1 cellular context compared by ENCODE assay signal in the genomic region with DNA sequence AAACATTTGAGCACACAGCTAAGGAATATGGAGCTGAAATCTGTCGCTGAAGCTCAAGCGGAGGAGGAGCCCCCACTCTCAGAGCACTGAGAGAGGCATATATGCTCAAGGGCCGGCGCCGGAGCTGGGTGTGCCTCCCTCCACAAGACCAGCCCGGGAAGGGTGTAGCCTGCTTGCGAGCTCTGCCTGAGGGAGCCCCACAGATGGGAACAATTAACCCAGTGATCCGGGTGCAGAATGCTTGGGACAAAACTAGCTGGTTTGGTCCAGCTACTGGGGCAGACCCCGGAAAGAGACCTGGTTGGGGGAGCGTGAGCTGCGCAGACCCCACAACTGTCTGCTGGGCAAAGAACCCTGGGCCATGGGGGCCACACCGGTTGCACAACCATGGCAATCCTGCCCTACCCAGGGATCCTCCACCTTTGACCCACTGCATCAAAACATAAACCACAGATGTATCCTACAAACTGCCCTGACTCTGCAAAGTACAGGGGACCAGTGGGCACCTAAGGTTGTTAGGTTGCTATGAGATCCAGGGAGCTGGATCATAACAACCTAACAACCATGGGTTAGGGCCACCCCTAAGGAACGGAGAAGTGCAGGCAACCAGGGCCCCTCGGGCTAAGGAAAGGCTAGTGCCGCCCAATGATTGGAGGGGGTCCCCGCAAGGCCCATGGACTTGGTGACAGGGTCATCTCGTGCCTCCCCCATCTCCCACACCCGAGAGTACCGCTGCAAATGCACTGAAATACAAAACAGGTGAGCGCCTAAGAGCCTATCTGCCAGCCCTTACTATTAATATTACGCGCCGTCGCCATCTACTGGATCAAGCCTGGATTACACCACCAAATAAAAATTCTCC.
TF ChIP-seq lines count a peak whose summit lies in the region.

No MANE protein-coding gene starts in this region.

TF ChIP-seq in HepG2, 621 proteins besides CTCF, POLR2A, EP300 and RAD21 (continued from another document and continues in another):
- TF ChIP-seq ZNF318 (CRISPR knock-in tag; IDR thresholded peaks at IDR 0.05) (no peak), ZNF652 (CRISPR knock-in tag; IDR thresholded peaks at IDR 0.05; ENCODE audit: borderline replicate concordance, low read depth) (no peak), ELF4 (CRISPR knock-in tag; IDR thresholded peaks at IDR 0.05; ENCODE audit: borderline replicate concordance) (no peak), ZNF382 (CRISPR knock-in tag; IDR thresholded peaks at IDR 0.05; ENCODE audit: borderline replicate concordance) (no peak), ZNF577 (CRISPR knock-in tag; IDR thresholded peaks at IDR 0.05; ENCODE audit: borderline replicate concordance, low read depth) (no peak), SIX1 (CRISPR knock-in tag; IDR thresholded peaks at IDR 0.05; ENCODE audit: borderline replicate concordance) (peak; percentile 29; the same call in 1 of the 2 replicates), PHB2 (IDR thresholded peaks at IDR 0.05; ENCODE audit: partially characterized antibody) (no peak), ZNF670 (CRISPR knock-in tag; IDR thresholded peaks at IDR 0.05; ENCODE audit: borderline replicate concordance) (no peak), ZNF557 (CRISPR knock-in tag; IDR thresholded peaks at IDR 0.05) (no peak), NBN (conservative IDR thresholded peaks at IDR 0.05) (no peak), SKI (IDR thresholded peaks at IDR 0.05; ENCODE audit: partially characterized antibody) (no peak), RBFOX2 (IDR thresholded peaks at IDR 0.05; ENCODE audit: low read depth, low read length) (no peak), ZNF274 (CRISPR knock-in tag; IDR thresholded peaks at IDR 0.05) (no peak), ZBTB2 (CRISPR knock-in tag; IDR thresholded peaks at IDR 0.05; ENCODE audit: low read depth) (no peak), SMARCE1 (IDR thresholded peaks at IDR 0.05; ENCODE audit: borderline replicate concordance) (no peak), ZNF44 (CRISPR knock-in tag; IDR thresholded peaks at IDR 0.05) (0 out of 2 replicates have a peak, but pooled peaks have one; percentile 44), PRDM4 (CRISPR knock-in tag; IDR thresholded peaks at IDR 0.05; ENCODE audit: borderline replicate concordance) (no peak), GPN1 (CRISPR knock-in tag; IDR thresholded peaks at IDR 0.05; ENCODE audit: borderline replicate concordance) (no peak), DNMT1 (CRISPR knock-in tag; IDR thresholded peaks at IDR 0.05) (no peak), HNRNPL (IDR thresholded peaks at IDR 0.05; ENCODE audit: low read depth, low read length) (no peak)
- TF ChIP-seq, protein P1, sequence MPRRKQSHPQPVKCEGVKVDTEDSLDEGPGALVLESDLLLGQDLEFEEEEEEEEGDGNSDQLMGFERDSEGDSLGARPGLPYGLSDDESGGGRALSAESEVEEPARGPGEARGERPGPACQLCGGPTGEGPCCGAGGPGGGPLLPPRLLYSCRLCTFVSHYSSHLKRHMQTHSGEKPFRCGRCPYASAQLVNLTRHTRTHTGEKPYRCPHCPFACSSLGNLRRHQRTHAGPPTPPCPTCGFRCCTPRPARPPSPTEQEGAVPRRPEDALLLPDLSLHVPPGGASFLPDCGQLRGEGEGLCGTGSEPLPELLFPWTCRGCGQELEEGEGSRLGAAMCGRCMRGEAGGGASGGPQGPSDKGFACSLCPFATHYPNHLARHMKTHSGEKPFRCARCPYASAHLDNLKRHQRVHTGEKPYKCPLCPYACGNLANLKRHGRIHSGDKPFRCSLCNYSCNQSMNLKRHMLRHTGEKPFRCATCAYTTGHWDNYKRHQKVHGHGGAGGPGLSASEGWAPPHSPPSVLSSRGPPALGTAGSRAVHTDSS (CRISPR knock-in tag; conservative IDR thresholded peaks at IDR 0.05): no peak
- TF ChIP-seq, protein P2, sequence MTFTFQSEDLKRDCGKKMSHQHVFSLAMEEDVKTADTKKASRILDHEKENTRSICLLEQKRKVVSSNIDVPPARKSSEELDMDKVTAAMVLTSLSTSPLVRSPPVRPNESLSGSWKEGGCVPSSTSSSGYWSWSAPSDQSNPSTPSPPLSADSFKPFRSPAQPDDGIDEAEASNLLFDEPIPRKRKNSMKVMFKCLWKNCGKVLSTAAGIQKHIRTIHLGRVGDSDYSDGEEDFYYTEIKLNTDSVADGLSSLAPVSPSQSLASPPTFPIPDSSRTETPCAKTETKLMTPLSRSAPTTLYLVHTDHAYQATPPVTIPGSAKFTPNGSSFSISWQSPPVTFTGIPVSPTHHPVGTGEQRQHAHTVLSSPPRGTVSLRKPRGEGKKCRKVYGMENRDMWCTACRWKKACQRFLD (CRISPR knock-in tag; IDR thresholded peaks at IDR 0.05; ENCODE audit: borderline replicate concordance): no peak
- TF ChIP-seq, protein P3, sequence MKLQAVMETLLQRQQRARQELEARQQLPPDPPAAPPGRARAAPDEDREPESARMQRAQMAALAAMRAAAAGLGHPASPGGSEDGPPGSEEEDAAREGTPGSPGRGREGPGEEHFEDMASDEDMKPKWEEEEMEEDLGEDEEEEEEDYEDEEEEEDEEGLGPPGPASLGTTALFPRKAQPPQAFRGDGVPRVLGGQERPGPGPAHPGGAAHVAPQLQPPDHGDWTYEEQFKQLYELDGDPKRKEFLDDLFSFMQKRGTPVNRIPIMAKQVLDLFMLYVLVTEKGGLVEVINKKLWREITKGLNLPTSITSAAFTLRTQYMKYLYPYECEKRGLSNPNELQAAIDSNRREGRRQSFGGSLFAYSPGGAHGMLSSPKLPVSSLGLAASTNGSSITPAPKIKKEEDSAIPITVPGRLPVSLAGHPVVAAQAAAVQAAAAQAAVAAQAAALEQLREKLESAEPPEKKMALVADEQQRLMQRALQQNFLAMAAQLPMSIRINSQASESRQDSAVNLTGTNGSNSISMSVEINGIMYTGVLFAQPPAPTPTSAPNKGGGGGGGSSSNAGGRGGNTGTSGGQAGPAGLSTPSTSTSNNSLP (IDR thresholded peaks at IDR 0.05; ENCODE audit: low read depth, low read length): peak; percentile 99
- TF ChIP-seq, protein P4, sequence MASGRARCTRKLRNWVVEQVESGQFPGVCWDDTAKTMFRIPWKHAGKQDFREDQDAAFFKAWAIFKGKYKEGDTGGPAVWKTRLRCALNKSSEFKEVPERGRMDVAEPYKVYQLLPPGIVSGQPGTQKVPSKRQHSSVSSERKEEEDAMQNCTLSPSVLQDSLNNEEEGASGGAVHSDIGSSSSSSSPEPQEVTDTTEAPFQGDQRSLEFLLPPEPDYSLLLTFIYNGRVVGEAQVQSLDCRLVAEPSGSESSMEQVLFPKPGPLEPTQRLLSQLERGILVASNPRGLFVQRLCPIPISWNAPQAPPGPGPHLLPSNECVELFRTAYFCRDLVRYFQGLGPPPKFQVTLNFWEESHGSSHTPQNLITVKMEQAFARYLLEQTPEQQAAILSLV (CRISPR knock-in tag; IDR thresholded peaks at IDR 0.05; ENCODE audit: borderline replicate concordance): peak; percentile 56; the same call in 1 of the 2 replicates
- TF ChIP-seq, protein P5, sequence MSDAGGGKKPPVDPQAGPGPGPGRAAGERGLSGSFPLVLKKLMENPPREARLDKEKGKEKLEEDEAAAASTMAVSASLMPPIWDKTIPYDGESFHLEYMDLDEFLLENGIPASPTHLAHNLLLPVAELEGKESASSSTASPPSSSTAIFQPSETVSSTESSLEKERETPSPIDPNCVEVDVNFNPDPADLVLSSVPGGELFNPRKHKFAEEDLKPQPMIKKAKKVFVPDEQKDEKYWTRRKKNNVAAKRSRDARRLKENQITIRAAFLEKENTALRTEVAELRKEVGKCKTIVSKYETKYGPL (CRISPR knock-in tag; IDR thresholded peaks at IDR 0.05): no peak
- TF ChIP-seq, protein P6, sequence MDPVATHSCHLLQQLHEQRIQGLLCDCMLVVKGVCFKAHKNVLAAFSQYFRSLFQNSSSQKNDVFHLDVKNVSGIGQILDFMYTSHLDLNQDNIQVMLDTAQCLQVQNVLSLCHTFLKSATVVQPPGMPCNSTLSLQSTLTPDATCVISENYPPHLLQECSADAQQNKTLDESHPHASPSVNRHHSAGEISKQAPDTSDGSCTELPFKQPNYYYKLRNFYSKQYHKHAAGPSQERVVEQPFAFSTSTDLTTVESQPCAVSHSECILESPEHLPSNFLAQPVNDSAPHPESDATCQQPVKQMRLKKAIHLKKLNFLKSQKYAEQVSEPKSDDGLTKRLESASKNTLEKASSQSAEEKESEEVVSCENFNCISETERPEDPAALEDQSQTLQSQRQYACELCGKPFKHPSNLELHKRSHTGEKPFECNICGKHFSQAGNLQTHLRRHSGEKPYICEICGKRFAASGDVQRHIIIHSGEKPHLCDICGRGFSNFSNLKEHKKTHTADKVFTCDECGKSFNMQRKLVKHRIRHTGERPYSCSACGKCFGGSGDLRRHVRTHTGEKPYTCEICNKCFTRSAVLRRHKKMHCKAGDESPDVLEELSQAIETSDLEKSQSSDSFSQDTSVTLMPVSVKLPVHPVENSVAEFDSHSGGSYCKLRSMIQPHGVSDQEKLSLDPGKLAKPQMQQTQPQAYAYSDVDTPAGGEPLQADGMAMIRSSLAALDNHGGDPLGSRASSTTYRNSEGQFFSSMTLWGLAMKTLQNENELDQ (CRISPR knock-in tag; IDR thresholded peaks at IDR 0.05; ENCODE audit: borderline replicate concordance): no peak
